Comparison of ENCODE assay signal across 22 cellular contexts in genomic region chr21:44005071-44005470, GRCh38. TPM values are rescaled to one million over a fixed set of nuclear protein-coding genes. Genes with fewer than 3 reads are reported as not detected.
DNase-seq lines count a peak whose midpoint lies in the region; ATAC-seq, FAIRE-seq and TF ChIP-seq lines count a peak whose summit lies in the region.
"Had no signal": no experiment of that assay in that cellular context is flagged by ENCODE, and none has a peak within 500 bp of the region (broad histone marks: within the 10 kb centered on the region; RNA-seq: fewer than 3 reads in every experiment).

No MANE protein-coding gene starts in this region.

- H3K79me2 ChIP-seq in HepG2 (ENCODE audit: insufficient read depth, low read length), result no peaks in the 10 kb centered on the region

- H3K36me3 Mint-ChIP-seq in chondrocyte (ENCODE audit: low read depth) (peaks cover 1% of the 10 kb centered on the region), glutamatergic neuron (ENCODE audit: unreplicated experiment) (peaks cover 5% of the 10 kb centered on the region)

- no peaks in the 10 kb centered on the region for H4K20me1 ChIP-seq in HepG2 (ENCODE audit: insufficient read depth, low read length)

- intact Hi-C loops in HepG2 (cut with micrococcal nuclease; ENCODE audit: unreplicated experiment) (no loop called here), posterior vena cava (cut with DNase I) (no loop called here), vagina (cut with DNase I) (no loop called here)

- in situ Hi-C loops in HepG2 (cut with HindIII; ENCODE audit: extremely low pct_ligation_motif_present, low pct_unique_long_range_greater_than_20kb), result no loop called here

- TF ChIP-seq EP300 in HepG2 (IDR thresholded peaks at IDR 0.05; ENCODE audit: low read depth in 2 of 2, low read length in 2 of 2) (no peak), HepG2 (CRISPR knock-in tag; IDR thresholded peaks at IDR 0.05; ENCODE audit: borderline replicate concordance) (no peak)

- POLR2A ChIA-PET in HepG2 (lab: Yijun Ruan, JAX), result no interaction called here

- H3K9me3 Mint-ChIP-seq in chondrocyte (ENCODE audit: low read depth) (peaks cover 5% of the 10 kb centered on the region), glutamatergic neuron (ENCODE audit: unreplicated experiment) (no peaks in the 10 kb centered on the region)
- H3K9me3 Mint-ChIP-seq: CD8-positive, alpha-beta memory T cell had no signal

- TF ChIP-seq RAD21 in liver (IDR thresholded peaks at IDR 0.05) (no peak), HepG2 (CRISPR knock-in tag; IDR thresholded peaks at IDR 0.05) (no peak)

- no peaks in the 10 kb centered on the region for H3K27me3 Mint-ChIP-seq in chondrocyte (ENCODE audit: low read depth)
- H3K27me3 Mint-ChIP-seq in glutamatergic neuron (ENCODE audit: unreplicated experiment), result peaks cover 3% of the 10 kb centered on the region
- H3K27me3 Mint-ChIP-seq: CD8-positive, alpha-beta memory T cell had no signal

- H3K9ac ChIP-seq in liver (ENCODE audit: low read depth in 1 of 2, low read length in 2 of 2), result no peak overlapping the region
- no peak overlapping the region for H3K9ac ChIP-seq in HepG2 (ENCODE audit: insufficient read depth, low read depth, low read length)

- H3K4me1 Mint-ChIP-seq in chondrocyte (ENCODE audit: low read depth), result peaks cover 47% of the 10 kb centered on the region
- H3K4me1 Mint-ChIP-seq in glutamatergic neuron (ENCODE audit: low read depth, unreplicated experiment), result no peaks in the 10 kb centered on the region

- no peak overlapping the region for H3K4me2 ChIP-seq in HepG2 (ENCODE audit: low read depth, low read length)

- 94% methylated on average over 13 of the region's 13 CpGs for WGBS in liver
- 81% methylated on average over 13 of the region's 13 CpGs for WGBS in HepG2 (ENCODE audit: low lambda C conversion rate)

- DNase-seq in HepG2 (ENCODE audit: low spot score), result no peak
- peak; percentile 36 for DNase-seq in chondrocyte (ENCODE audit: low spot score)
- DNase-seq in posterior vena cava (ENCODE audit: low spot score), result peak; percentile 61
- DNase-seq in vagina (ENCODE audit: extremely low spot score in 2 of 2), result no peak
- DNase-seq in activated naive CD4-positive, alpha-beta T cell treated with Interleukin-2 at 50 U/mL for 16 hours, result no peak
- DNase-seq in glutamatergic neuron, result no peak
- no peak for DNase-seq in NOMO-1 treated with dmso at 0.1 percent for 144 hours (lab: John Stamatoyannopoulos, UW; ENCODE audit: unreplicated experiment)
- DNase-seq: C1 segment of cervical spinal cord; CD8-positive, alpha-beta memory T cell; DMS53; EL; Karpas-422; MG63; NCI-H1092 treated with DMSO at 0.1 percent for 48 hours; NCI-H146; NCI-H2029 treated with DMSO at 0.1 percent for 48 hours; NCI-H2171 had no signal

- no peak overlapping the region for H2AFZ ChIP-seq in HepG2 (ENCODE audit: low read length)

- H3K4me3 ChIP-seq in liver (ENCODE audit: low read depth in 1 of 3, low read length in 3 of 3), result no peak overlapping the region
- no peak overlapping the region for H3K4me3 ChIP-seq in HepG2 (replicated peaks in 1 of 3; ENCODE audit: insufficient read depth in 1 of 3, low read depth in 2 of 3, low read length in 3 of 3)
- no peak overlapping the region for H3K4me3 ChIP-seq in vagina
- H3K4me3 ChIP-seq: MG63 had no signal

- FAIRE-seq in HepG2 (lab: Jason Lieb, UNC), result no peak
- FAIRE-seq: GM12891, GM18507, H54, RCC 7860 had no signal

- CTCF ChIA-PET in HepG2 (lab: Yijun Ruan, JAX; ENCODE audit: low intra/inter-chr PET ratio, low total read pairs), result no interaction called here

- TF ChIP-seq CTCF in liver (IDR thresholded peaks at IDR 0.05; ENCODE audit: low read depth, low read length, missing input control) (no peak), HepG2 (CRISPR knock-in tag; IDR thresholded peaks at IDR 0.05) (no peak), chondrocyte (IDR thresholded peaks at IDR 0.05) (no peak), vagina (IDR thresholded peaks at IDR 0.05) (no peak), glutamatergic neuron (IDR thresholded peaks at IDR 0.05; ENCODE audit: partially characterized antibody, unreplicated experiment) (no peak)

- no TSS peak for BruUV-seq in HepG2 (replicated peaks; lab: Mats Ljungman, UMichigan)

- no peak for TF ChIP-seq POLR2A in HepG2 (IDR thresholded peaks at IDR 0.05; ENCODE audit: insufficient read depth in 1 of 2, low read depth in 2 of 2, low read length in 2 of 2)
- TF ChIP-seq POLR2A in vagina (IDR thresholded peaks at IDR 0.05), result no peak

- H3K4me3 Mint-ChIP-seq in chondrocyte (ENCODE audit: unreplicated experiment), result no peak overlapping the region
- H3K4me3 Mint-ChIP-seq in glutamatergic neuron (ENCODE audit: unreplicated experiment), result no peak overlapping the region
- H3K4me3 Mint-ChIP-seq: CD8-positive, alpha-beta memory T cell had no signal

- H3K4me1 ChIP-seq in liver (ENCODE audit: control insufficient read depth in 4 of 4, insufficient read depth in 4 of 4, low read length in 3 of 4) (peaks cover 0 to 11% (median under 1%) of the 10 kb centered on the region in 4 donors), HepG2 (ENCODE audit: insufficient read depth, low read length) (peaks cover 23% of the 10 kb centered on the region), vagina (peaks cover 14% of the 10 kb centered on the region)

- no peaks in the 10 kb centered on the region for H3K27me3 ChIP-seq in liver (ENCODE audit: control insufficient read depth in 4 of 4, insufficient read depth in 4 of 4, low read length in 3 of 4)
- peaks cover 0 to 9% of the 10 kb centered on the region in 2 experiments; a peak in 3 of 5 replicates for H3K27me3 ChIP-seq in HepG2 (ENCODE audit: control insufficient read depth in 1 of 2, insufficient read depth in 2 of 2, low read length in 2 of 2)
- no peaks in the 10 kb centered on the region for H3K27me3 ChIP-seq in vagina
- H3K27me3 ChIP-seq: MG63 had no signal

- H3K27ac ChIP-seq in liver (ENCODE audit: low read depth in 1 of 2, low read length in 2 of 2) (peak overlapping the region; percentile 80 to 81), HepG2 (ENCODE audit: extremely low read length, insufficient read depth, low read length) (no peak overlapping the region), vagina (peak overlapping the region; percentile 78)

- peak overlapping the region; percentile 36 for H3K27ac Mint-ChIP-seq in chondrocyte (ENCODE audit: unreplicated experiment)
- H3K27ac Mint-ChIP-seq in glutamatergic neuron (ENCODE audit: unreplicated experiment), result no peak overlapping the region
- H3K27ac Mint-ChIP-seq: CD8-positive, alpha-beta memory T cell had no signal

- ATAC-seq in HepG2, result no peak

- H3K9me3 ChIP-seq in liver (ENCODE audit: control insufficient read depth in 4 of 4, low read length in 3 of 4) (no peaks in the 10 kb centered on the region), HepG2 (ENCODE audit: low read length) (no peaks in the 10 kb centered on the region), vagina (no peaks in the 10 kb centered on the region)
- H3K9me3 ChIP-seq: MG63 had no signal

- H3K36me3 ChIP-seq in liver (ENCODE audit: control insufficient read depth in 4 of 4, insufficient read depth in 3 of 4, low read depth in 1 of 4, low read length in 3 of 4), result no peaks in the 10 kb centered on the region
- no peaks in the 10 kb centered on the region for H3K36me3 ChIP-seq in HepG2 (replicated peaks in 1 of 2; ENCODE audit: control insufficient read depth in 1 of 2, insufficient read depth in 2 of 2, low read length in 2 of 2)
- H3K36me3 ChIP-seq in vagina, result no peaks in the 10 kb centered on the region
- H3K36me3 ChIP-seq: MG63 had no signal

TF ChIP-seq in liver, 16 proteins besides CTCF, POLR2A, EP300 and RAD21 (continues in another document):
- TF ChIP-seq TAF1 (conservative IDR thresholded peaks at IDR 0.05), result no peak

TF ChIP-seq in HepG2, 621 proteins besides CTCF, POLR2A, EP300 and RAD21 (continues in another document):
- TF ChIP-seq ZNF354B (CRISPR knock-in tag; IDR thresholded peaks at IDR 0.05) (no peak), RFXANK (CRISPR knock-in tag; IDR thresholded peaks at IDR 0.05) (no peak), ZNF850 (CRISPR knock-in tag; conservative IDR thresholded peaks at IDR 0.05) (no peak), CENPBD1 (CRISPR knock-in tag; IDR thresholded peaks at IDR 0.05; ENCODE audit: borderline replicate concordance, low read depth) (no peak), ZNF367 (CRISPR knock-in tag; IDR thresholded peaks at IDR 0.05; ENCODE audit: borderline replicate concordance) (no peak), ELF3 (CRISPR knock-in tag; IDR thresholded peaks at IDR 0.05) (no peak), HHEX (CRISPR knock-in tag; IDR thresholded peaks at IDR 0.05) (no peak)

RNA-seq across cellular contexts. Expression of gene TRAPPC10, which starts 7.0 kb away (rescaled TPM):
- total RNA-seq in liver, result 10 to 100 TPM; 16.6 to 24.9 TPM
- 1 to 10 TPM; 4.9 to 7.2 TPM for polyA plus RNA-seq in liver
- total RNA-seq in HepG2 (2016; rRNA removed; fragmentation: Illumina TruSeq; extraction: Trizol), result 15.2 and 16.5 TPM in 2 replicates
- total RNA-seq in HepG2 (2016; cell fraction: cytosol; rRNA removed; fragmentation: Illumina TruSeq; extraction: Trizol; ENCODE audit: low read depth), result 16.6 and 17.0 TPM in 2 replicates
- 12.6 and 17.1 TPM in 2 replicates for total RNA-seq in HepG2 (2016; cell fraction: insoluble cytoplasmic fraction; rRNA removed; fragmentation: Illumina TruSeq; extraction: Trizol)
- 18.2 and 18.5 TPM in 2 replicates for total RNA-seq in HepG2 (2016; cell fraction: membrane; rRNA removed; fragmentation: Illumina TruSeq; extraction: Trizol)
- 25.8 and 26.3 TPM in 2 replicates for total RNA-seq in HepG2 (2016; cell fraction: nucleus; rRNA removed; fragmentation: Illumina TruSeq; extraction: Trizol)
- 10.6 TPM in 2 replicates for polyA plus RNA-seq in HepG2 (2011; rRNA removed)
- 6.4 and 7.4 TPM in 2 replicates for polyA plus RNA-seq in HepG2 (2011; cell fraction: cytosol; rRNA removed)
- 33.8 and 34.4 TPM in 2 replicates for polyA plus RNA-seq in HepG2 (2011; cell fraction: nucleus; rRNA removed)
- polyA plus RNA-seq in HepG2 (2012), result 9.8 and 12.7 TPM in 2 replicates
- polyA plus RNA-seq in HepG2 (2016; cell fraction: cytosol; fragmentation: Illumina TruSeq; extraction: Trizol; ENCODE audit: low read depth), result 12.1 and 12.5 TPM in 2 replicates
- 9.5 and 11.9 TPM in 2 replicates for polyA plus RNA-seq in HepG2 (2016; cell fraction: insoluble cytoplasmic fraction; fragmentation: Illumina TruSeq; extraction: Trizol; ENCODE audit: low read depth)
- polyA plus RNA-seq in HepG2 (2016; cell fraction: membrane; fragmentation: Illumina TruSeq; extraction: Trizol; ENCODE audit: low read depth), result 10.0 and 10.8 TPM in 2 replicates
- 30.3 and 54.6 TPM in 2 replicates for polyA plus RNA-seq in HepG2 (2016; cell fraction: nucleus; fragmentation: Illumina TruSeq; extraction: Trizol; ENCODE audit: insufficient read depth, low read depth)
- polyA minus RNA-seq in HepG2 (2011; rRNA and poly(A)+ RNA removed; ENCODE audit: low replicate concordance), result 19.6 and 41.6 TPM in 2 replicates
- polyA minus RNA-seq in HepG2 (2011; cell fraction: cytosol; rRNA and poly(A)+ RNA removed), result 6.8 and 7.4 TPM in 2 replicates
- polyA minus RNA-seq in HepG2 (2011; cell fraction: nucleus; rRNA and poly(A)+ RNA removed), result 27.6 and 28.3 TPM in 2 replicates
- 31.0 to 41.8 TPM (median 37.0 TPM) in 3 replicates for total RNA-seq in chondrocyte
- 10 to 100 TPM; 26.7 to 30.3 TPM for total RNA-seq in posterior vena cava
- total RNA-seq in vagina, result 22.6 TPM
- 48.4 TPM for total RNA-seq in glutamatergic neuron (ENCODE audit: unreplicated experiment)

Comparison
In these comparisons a context has a peak if more than half of its experiments do, and no peak if none do; other contexts are left out.
1. DNase-seq: peak in chondrocyte (single experiment) and posterior vena cava (single experiment); none in HepG2 (single experiment), vagina (0 of 2), activated naive CD4-positive, alpha-beta T cell treated with Interleukin-2 at 50 U/mL for 16 hours (single experiment), glutamatergic neuron (single experiment) and NOMO-1 treated with dmso at 0.1 percent for 144 hours (single experiment).